In the genomic region with DNA sequence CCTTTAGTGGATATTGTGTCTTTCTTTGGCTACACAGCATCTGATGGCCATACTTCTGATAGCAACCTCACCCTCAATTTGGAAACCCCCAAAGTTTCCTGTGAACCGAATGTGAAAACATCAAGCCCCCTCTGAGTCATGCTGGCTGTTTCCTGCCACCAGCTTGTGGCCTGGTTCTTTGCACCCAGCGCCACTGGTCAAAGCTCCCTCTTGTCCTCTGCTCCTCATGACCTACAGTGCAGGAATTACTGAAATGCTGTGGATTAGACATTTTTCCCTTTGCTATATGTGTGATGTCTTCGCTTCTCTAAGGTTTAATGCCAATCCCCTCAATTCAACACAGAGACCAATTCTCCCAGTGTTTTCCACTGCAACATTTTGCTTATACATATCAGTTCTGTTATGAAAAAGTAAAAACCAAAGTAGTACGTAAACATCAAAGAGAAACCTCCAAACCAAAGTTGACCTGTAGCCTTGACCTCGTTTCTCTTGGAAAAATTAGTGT, we compare ENCODE assay signal across 12 cellular contexts.
DNase-seq lines count a peak whose midpoint lies in the region; ATAC-seq and TF ChIP-seq lines count a peak whose summit lies in the region.
"Had no signal": no experiment of that assay in that cellular context is flagged by ENCODE, and none has a peak within 500 bp of the region (broad histone marks: within the 10 kb centered on the region; RNA-seq: fewer than 3 reads in every experiment).

No MANE protein-coding gene starts in this region.

- peak; percentile 37 for DNase-seq in GM20000 (ENCODE audit: low spot score)
- DNase-seq in mesenteric fat pad (ENCODE audit: low spot score), result no peak
- DNase-seq in COR-L47 (lab: John Stamatoyannopoulos, UW), result no peak
- no peak for DNase-seq in activated gamma-delta T cell treated with Interleukin-2 at 50 U/mL for 16 hours
- DNase-seq in NCI-H1048 (lab: John Stamatoyannopoulos, UW), result no peak
- DNase-seq: left ventricle myocardium superior, NCI-H2171 treated with DMSO at 0.1 percent for 48 hours, upper lobe of right lung had no signal

- peak overlapping the region; percentile 55 for H3K4me2 ChIP-seq in KMS-11

- H3K79me2 ChIP-seq in KMS-11 (ENCODE audit: insufficient read depth, low read depth), result no peaks in the 10 kb centered on the region

- peak overlapping the region; percentile 60 for H2AFZ ChIP-seq in KMS-11 (ENCODE audit: low read depth)

- H3K4me1 ChIP-seq in KMS-11 (ENCODE audit: low read depth, poor library complexity, severe bottlenecking), result peaks cover 40% of the 10 kb centered on the region
- H3K4me1 ChIP-seq: upper lobe of right lung had no signal

- H3K4me3 ChIP-seq in KMS-11 (IDR thresholded peaks at IDR 0.05; ENCODE audit: insufficient read depth, low read depth, low read length), result no peak overlapping the region
- H3K4me3 ChIP-seq: upper lobe of right lung had no signal

- ATAC-seq in GM18519 (IDR thresholded peaks at IDR 0.05; ENCODE audit: low FRiP score, unreplicated experiment) (peak; percentile 90), HG02970 (IDR thresholded peaks at IDR 0.05; ENCODE audit: low FRiP score, unreplicated experiment) (peak; percentile 90)
- ATAC-seq: left ventricle myocardium superior, upper lobe of right lung, WTC11 had no signal

- no peaks in the 10 kb centered on the region for H4K20me1 ChIP-seq in KMS-11 (ENCODE audit: insufficient read depth)

- no peaks in the 10 kb centered on the region for H3K27me3 ChIP-seq in KMS-11 (ENCODE audit: insufficient read depth, low read depth)
- H3K27me3 ChIP-seq: upper lobe of right lung had no signal

- TF ChIP-seq CTCF in GM20000 (IDR thresholded peaks at IDR 0.05; ENCODE audit: extremely low read depth, missing control alignments) (no peak), KMS-11 (conservative IDR thresholded peaks at IDR 0.05; ENCODE audit: low read depth, low read length) (no peak)

- no peaks in the 10 kb centered on the region for H3K36me3 ChIP-seq in KMS-11 (ENCODE audit: insufficient read depth)
- H3K36me3 ChIP-seq: upper lobe of right lung had no signal

- H3K27ac ChIP-seq in KMS-11, result peak overlapping the region; percentile 85
- H3K27ac ChIP-seq: upper lobe of right lung had no signal

- peak overlapping the region; percentile 46; the same call in 1 of the 2 replicates for H3K9ac ChIP-seq in KMS-11
